12 cellular contexts compared by ENCODE assay signal in the genomic region with DNA sequence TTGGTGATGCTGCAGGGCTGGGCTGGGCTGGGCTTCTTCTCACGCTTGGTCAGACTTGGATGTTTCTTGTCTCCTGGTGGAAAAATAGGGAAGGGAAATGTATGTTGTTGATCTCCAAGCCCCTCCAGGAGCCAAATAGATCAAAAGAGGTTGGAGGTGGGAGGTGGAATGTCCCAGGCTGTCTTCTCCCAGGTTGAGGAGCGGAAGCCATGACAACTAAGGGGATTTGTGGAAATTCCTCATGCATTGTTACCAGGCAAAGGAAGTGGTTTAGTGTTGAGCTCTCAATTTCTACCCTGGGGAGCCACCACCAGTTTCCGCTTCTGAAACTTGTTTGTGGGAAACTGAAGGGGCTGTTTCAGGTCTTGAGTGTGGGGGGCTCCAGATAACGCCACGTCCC.
DNase-seq lines count a peak whose midpoint lies in the region; ATAC-seq, FAIRE-seq and TF ChIP-seq lines count a peak whose summit lies in the region.
"Had no signal": no experiment of that assay in that cellular context is flagged by ENCODE, and none has a peak within 500 bp of the region (broad histone marks: within the 10 kb centered on the region; RNA-seq: fewer than 3 reads in every experiment).

No MANE protein-coding gene starts in this region.

- intact Hi-C loops in esophagus muscularis mucosa (cut with DNase I): no loop called here
- intact Hi-C loops in activated CD4-positive, alpha-beta memory T cell treated with anti-CD3 and anti-CD28 coated beads for 36 hours (cut with micrococcal nuclease): no loop called here

- POLR2A ChIA-PET in activated CD4-positive, alpha-beta memory T cell treated with anti-CD3 and anti-CD28 coated beads for 36 hours (lab: Charles Lee): no interaction called here

- no peak overlapping the region for H3K9ac ChIP-seq in NT2/D1 (ENCODE audit: insufficient read length, low read depth)

- H3K36me3 ChIP-seq in NT2/D1 (ENCODE audit: insufficient read depth, insufficient read length, low read length) (no peaks in the 10 kb centered on the region), esophagus muscularis mucosa (no peaks in the 10 kb centered on the region), small intestine (ENCODE audit: control insufficient read depth in 2 of 2, insufficient read depth in 2 of 2, low read length in 2 of 2) (no peaks in the 10 kb centered on the region)

- H3K27me3 ChIP-seq in NT2/D1 (ENCODE audit: insufficient read depth, insufficient read length): no peaks in the 10 kb centered on the region
- H3K27me3 ChIP-seq in esophagus muscularis mucosa: no peaks in the 10 kb centered on the region
- no peaks in the 10 kb centered on the region for H3K27me3 ChIP-seq in small intestine (ENCODE audit: control insufficient read depth in 2 of 2, insufficient read depth in 2 of 2, low read length in 2 of 2)

- no peaks in the 10 kb centered on the region for H3K9me3 Mint-ChIP-seq in activated CD4-positive, alpha-beta memory T cell treated with anti-CD3 and anti-CD28 coated beads for 36 hours

- no peak overlapping the region for H3K4me3 ChIP-seq in NT2/D1 (ENCODE audit: insufficient read length, low read depth)
- H3K4me3 ChIP-seq in esophagus muscularis mucosa: no peak overlapping the region
- H3K4me3 ChIP-seq in small intestine (ENCODE audit: low read depth in 1 of 2, low read length in 2 of 2): no peak overlapping the region

- 80% methylated on average over 5 of the region's 5 CpGs for WGBS in esophagus muscularis mucosa
- 63 to 84% (median 69%) methylated on average over 5 of the region's 5 CpGs for WGBS in small intestine, 3 donors

- TF ChIP-seq CTCF in esophagus muscularis mucosa (IDR thresholded peaks at IDR 0.05) (no peak), omental fat pad (IDR thresholded peaks at IDR 0.05) (no peak)

- no peaks in the 10 kb centered on the region for H3K27me3 Mint-ChIP-seq in activated CD4-positive, alpha-beta memory T cell treated with anti-CD3 and anti-CD28 coated beads for 36 hours

- H3K27ac Mint-ChIP-seq in activated CD4-positive, alpha-beta memory T cell treated with anti-CD3 and anti-CD28 coated beads for 36 hours: no peak overlapping the region
- H3K27ac Mint-ChIP-seq: B cell had no signal

- FAIRE-seq in small intestine (lab: Jason Lieb, UNC): no peak
- FAIRE-seq: TTC549 had no signal

- TF ChIP-seq EP300 in esophagus muscularis mucosa (IDR thresholded peaks at IDR 0.05): no peak

- H3K27ac ChIP-seq in esophagus muscularis mucosa (replicated peaks in 1 of 4) (peak overlapping the region in 3 of 4 donors; percentile 29 to 58 (median 50)), small intestine (ENCODE audit: low read depth in 1 of 2, low read length in 1 of 2) (no peak overlapping the region)

- ATAC-seq in omental fat pad (ENCODE audit: low FRiP score) (peak; percentile 16), GM19023 (IDR thresholded peaks at IDR 0.05; ENCODE audit: unreplicated experiment) (no peak)

- H3K4me3 Mint-ChIP-seq in activated CD4-positive, alpha-beta memory T cell treated with anti-CD3 and anti-CD28 coated beads for 36 hours: no peak overlapping the region
- H3K4me3 Mint-ChIP-seq: B cell had no signal

- no peaks in the 10 kb centered on the region for H3K36me3 Mint-ChIP-seq in activated CD4-positive, alpha-beta memory T cell treated with anti-CD3 and anti-CD28 coated beads for 36 hours

- no peaks in the 10 kb centered on the region for H3K4me1 ChIP-seq in NT2/D1 (ENCODE audit: insufficient read depth, insufficient read length)
- H3K4me1 ChIP-seq in esophagus muscularis mucosa: peaks cover 10 to 30% (median 21%) of the 10 kb centered on the region in 4 donors
- H3K4me1 ChIP-seq in small intestine (ENCODE audit: control insufficient read depth in 2 of 2, insufficient read depth in 1 of 2, low read depth in 1 of 2, low read length in 1 of 2): peaks cover 2 to 4% of the 10 kb centered on the region in 2 donors

- DNase-seq in AG20443 (ENCODE audit: low spot score) (peak; percentile 45), NT2/D1 (ENCODE audit: low read depth, low spot score) (peak; percentile 44), esophagus muscularis mucosa (ENCODE audit: extremely low spot score) (no peak), omental fat pad (ENCODE audit: low spot score) (no peak), kidney tubule cell (ENCODE audit: low spot score) (no peak), small intestine (no peak)
- DNase-seq in activated CD4-positive, alpha-beta memory T cell treated with anti-CD3 and anti-CD28 coated beads for 36 hours: no peak
- DNase-seq: effector memory CD4-positive, alpha-beta T cell; NCI-H2227 treated with DMSO at 0.1 percent for 48 hours had no signal

- no peaks in the 10 kb centered on the region for H3K4me1 Mint-ChIP-seq in activated CD4-positive, alpha-beta memory T cell treated with anti-CD3 and anti-CD28 coated beads for 36 hours (ENCODE audit: low read depth)
- H3K4me1 Mint-ChIP-seq: B cell had no signal

- no peak for TF ChIP-seq POLR2A in esophagus muscularis mucosa (IDR thresholded peaks at IDR 0.05; ENCODE audit: low read depth)

- CTCF ChIA-PET in activated CD4-positive, alpha-beta memory T cell treated with anti-CD3 and anti-CD28 coated beads for 36 hours (lab: Charles Lee): no interaction called here

- H3K9me3 ChIP-seq in NT2/D1 (ENCODE audit: insufficient read depth, low read length) (peaks cover 4% of the 10 kb centered on the region; the same call in 1 of the 2 replicates), esophagus muscularis mucosa (no peaks in the 10 kb centered on the region), small intestine (ENCODE audit: control insufficient read depth, low read depth) (no peaks in the 10 kb centered on the region)

Comparison
In these comparisons a context has a peak if more than half of its experiments do, and no peak if none do; other contexts are left out.
1. DNase-seq: peak in AG20443 (single experiment) and NT2/D1 (single experiment); none in esophagus muscularis mucosa (single experiment), omental fat pad (single experiment), kidney tubule cell (single experiment), small intestine (single experiment) and activated CD4-positive, alpha-beta memory T cell treated with anti-CD3 and anti-CD28 coated beads for 36 hours (single experiment).
2. H3K27ac ChIP-seq: peak in esophagus muscularis mucosa (3 of 4); none in small intestine (0 of 2).